Comparison of ENCODE assay signal across 15 cellular contexts in genomic region chrX:151985955-151986354, GRCh38. TPM values are rescaled to one million over a fixed set of nuclear protein-coding genes. Genes with fewer than 3 reads are reported as not detected.
DNase-seq lines count a peak whose midpoint lies in the region; TF ChIP-seq lines count a peak whose summit lies in the region.
"Had no signal": no experiment of that assay in that cellular context is flagged by ENCODE, and none has a peak within 500 bp of the region (broad histone marks: within the 10 kb centered on the region; RNA-seq: fewer than 3 reads in every experiment).

No MANE protein-coding gene starts in this region.

- H3K36me3 ChIP-seq in adrenal gland (replicated peaks in 1 of 2) (no peaks in the 10 kb centered on the region), tibial artery (no peaks in the 10 kb centered on the region)
- H3K36me3 ChIP-seq: cardiac muscle cell, esophagus muscularis mucosa, right lobe of liver, suprapubic skin had no signal

- no peaks in the 10 kb centered on the region for H3K9me3 ChIP-seq in adrenal gland (replicated peaks in 1 of 3)
- no peaks in the 10 kb centered on the region for H3K9me3 ChIP-seq in tibial artery
- H3K9me3 ChIP-seq: esophagus muscularis mucosa, right lobe of liver, suprapubic skin had no signal

- peaks cover 6% of the 10 kb centered on the region for H3K27me3 ChIP-seq in adrenal gland
- H3K27me3 ChIP-seq in tibial artery: no peaks in the 10 kb centered on the region
- H3K27me3 ChIP-seq: cardiac muscle cell, esophagus muscularis mucosa, right lobe of liver, suprapubic skin had no signal

- H3K4me1 ChIP-seq in adrenal gland (replicated peaks in 1 of 2) (no peaks in the 10 kb centered on the region), tibial artery (no peaks in the 10 kb centered on the region)
- H3K4me1 ChIP-seq: right lobe of liver had no signal

- H3K9me3 Mint-ChIP-seq in HFFc6: no peaks in the 10 kb centered on the region

- H3K27ac ChIP-seq in adrenal gland (no peak overlapping the region), tibial artery (no peak overlapping the region)
- H3K27ac ChIP-seq: cardiac muscle cell, esophagus muscularis mucosa, right lobe of liver, suprapubic skin had no signal

- TF ChIP-seq CTCF in HFFc6 (IDR thresholded peaks at IDR 0.05): no peak
- TF ChIP-seq CTCF in adrenal gland (IDR thresholded peaks at IDR 0.05): no peak
- TF ChIP-seq CTCF in fibroblast of villous mesenchyme (IDR thresholded peaks at IDR 0.05; ENCODE audit: insufficient read depth, low read depth, low read length): no peak
- no peak for TF ChIP-seq CTCF in tibial artery (IDR thresholded peaks at IDR 0.05)

- WGBS in adrenal gland, 4 donors: 47 to 55% (median 52%) methylated on average over 3 of the region's 3 CpGs; no CpG with 5 or more reads in 1 of the 4 donors

- TF ChIP-seq POLR2A in adrenal gland (IDR thresholded peaks at IDR 0.05): no peak

- no peaks in the 10 kb centered on the region for H3K27me3 Mint-ChIP-seq in HFFc6 (ENCODE audit: insufficient read depth)

- no peak overlapping the region for H3K4me3 ChIP-seq in adrenal gland
- H3K4me3 ChIP-seq in fibroblast of villous mesenchyme (ENCODE audit: low read depth, low read length): no peak overlapping the region
- H3K4me3 ChIP-seq in tibial artery: no peak overlapping the region
- H3K4me3 ChIP-seq: cardiac muscle cell, esophagus muscularis mucosa, right lobe of liver, suprapubic skin had no signal

- no peak overlapping the region for H3K4me3 Mint-ChIP-seq in HFFc6
- H3K4me3 Mint-ChIP-seq: naive thymus-derived CD4-positive, alpha-beta T cell had no signal

- intact Hi-C loops in adrenal gland (cut with DNase I): no loop called here
- intact Hi-C loops in tibial artery (cut with DNase I; ENCODE audit: low total_unique reads): no loop called here

- DNase-seq in HFFc6: peak; percentile 66
- DNase-seq in adrenal gland: peak in 5 of 7 donors; percentile 34 to 58 (median 56)
- peak; percentile 45 for DNase-seq in fibroblast of villous mesenchyme (ENCODE audit: low read depth)
- DNase-seq in tibial artery: peak; percentile 22 to 64
- no peak for DNase-seq in SW480 (ENCODE audit: low spot score)
- no peak for DNase-seq in DMS 273 (lab: John Stamatoyannopoulos, UW; ENCODE audit: unreplicated experiment)
- no peak for DNase-seq in HuH-7 (ENCODE audit: low spot score)
- DNase-seq: activated CD4-positive, alpha-beta T cell treated with anti-CD3 and anti-CD28 coated beads for 4 hours; naive thymus-derived CD4-positive, alpha-beta T cell; NCI-H146; right lobe of liver; SW 1271 had no signal

- H3K36me3 Mint-ChIP-seq in HFFc6 (ENCODE audit: low read depth): no peaks in the 10 kb centered on the region
- H3K36me3 Mint-ChIP-seq: naive thymus-derived CD4-positive, alpha-beta T cell had no signal

- H3K27ac Mint-ChIP-seq in HFFc6: peak overlapping the region; percentile 65; the same call in 1 of the 2 replicates
- H3K27ac Mint-ChIP-seq: naive thymus-derived CD4-positive, alpha-beta T cell had no signal

- H3K4me1 Mint-ChIP-seq in HFFc6 (ENCODE audit: low read depth): peaks cover 24% of the 10 kb centered on the region; the same call in 1 of the 2 replicates
- H3K4me1 Mint-ChIP-seq: naive thymus-derived CD4-positive, alpha-beta T cell had no signal

RNA-seq across cellular contexts. Expression of gene GABRE, which starts 11.5 kb away (rescaled TPM):
- 1 to 10 TPM in 2 of 6 experiments, under 1 TPM in 4; 0.24 to 1.7 (median 0.71) TPM for total RNA-seq in HFFc6 (2021; fragmentation: NEBNext Ultra II Directional; extraction: Animal tissue kit (Norgen Biotek cat#: 25700))
- total RNA-seq in adrenal gland (10 to 100 TPM in 2 of 8 donors, 1 to 10 TPM in 5, under 1 TPM in 1; 0.97 to 20.6 (median 4.7) TPM), fibroblast of villous mesenchyme (24.2 and 50.1 TPM in 2 replicates)
- 10 to 100 TPM in 2 of 3 donors, under 1 TPM in 1; 0.92 to 45.1 (median 19.5) TPM for polyA plus RNA-seq in adrenal gland
- total RNA-seq: naive thymus-derived CD4-positive, alpha-beta T cell had no signal
- polyA plus RNA-seq: naive thymus-derived CD4-positive, alpha-beta T cell had no signal

Comparison
In these comparisons a context has a peak if more than half of its experiments do, and no peak if none do; other contexts are left out.
1. DNase-seq: peak in HFFc6 (single experiment), adrenal gland (5 of 7), fibroblast of villous mesenchyme (single experiment) and tibial artery (2 of 2); none in SW480 (single experiment), DMS 273 (single experiment) and HuH-7 (single experiment).